ENCODE assay signal across 1 cellular context in the genomic region with DNA sequence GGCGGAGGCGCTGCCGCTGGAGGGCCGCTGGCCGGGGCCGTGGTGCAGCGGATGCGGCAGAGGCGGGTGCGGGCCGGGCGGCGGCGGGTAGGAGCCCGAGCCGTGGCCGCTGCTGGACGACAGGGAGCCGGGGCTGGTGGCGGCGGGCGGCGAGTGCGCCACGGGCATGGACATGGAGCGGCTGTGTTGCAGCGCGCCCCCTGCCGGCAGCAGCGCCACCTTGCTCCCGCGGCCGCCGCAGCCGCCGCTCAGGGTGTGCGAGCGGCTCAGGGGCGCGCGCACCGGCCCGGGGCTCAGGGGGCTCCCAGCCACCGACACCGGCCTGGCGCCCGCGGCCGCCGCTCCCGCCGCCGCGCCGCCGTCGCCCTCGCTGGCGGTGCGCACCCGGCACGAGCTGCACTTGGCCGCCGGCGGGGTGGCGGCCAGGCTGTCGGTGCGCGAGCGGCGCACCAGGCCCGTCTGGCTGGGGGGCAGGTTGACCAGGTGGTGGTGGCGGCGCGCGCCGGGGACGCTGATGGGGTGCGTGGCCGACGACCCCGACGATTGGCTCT.
TF ChIP-seq lines count a peak whose summit lies in the region.

No MANE protein-coding gene starts in this region.

TF ChIP-seq in IMR-90, 13 proteins besides CTCF, POLR2A, EP300 and RAD21 (continued from another document):
- TF ChIP-seq, protein P1, sequence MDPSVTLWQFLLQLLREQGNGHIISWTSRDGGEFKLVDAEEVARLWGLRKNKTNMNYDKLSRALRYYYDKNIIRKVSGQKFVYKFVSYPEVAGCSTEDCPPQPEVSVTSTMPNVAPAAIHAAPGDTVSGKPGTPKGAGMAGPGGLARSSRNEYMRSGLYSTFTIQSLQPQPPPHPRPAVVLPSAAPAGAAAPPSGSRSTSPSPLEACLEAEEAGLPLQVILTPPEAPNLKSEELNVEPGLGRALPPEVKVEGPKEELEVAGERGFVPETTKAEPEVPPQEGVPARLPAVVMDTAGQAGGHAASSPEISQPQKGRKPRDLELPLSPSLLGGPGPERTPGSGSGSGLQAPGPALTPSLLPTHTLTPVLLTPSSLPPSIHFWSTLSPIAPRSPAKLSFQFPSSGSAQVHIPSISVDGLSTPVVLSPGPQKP (IDR thresholded peaks at IDR 0.05; ENCODE audit: borderline replicate concordance, low read depth, low read length), result no peak
- TF ChIP-seq RCOR1 (IDR thresholded peaks at IDR 0.05; ENCODE audit: insufficient replicate concordance, low read length) (no peak), FOS (IDR thresholded peaks at IDR 0.05; ENCODE audit: low read depth, low read length) (no peak)
